ENCODE assay signal across 17 cellular contexts in genomic region chr6:169370054-169370453, GRCh38.
DNase-seq lines count a peak whose midpoint lies in the region; ATAC-seq and TF ChIP-seq lines count a peak whose summit lies in the region.
"Had no signal": no experiment of that assay in that cellular context is flagged by ENCODE, and none has a peak within 500 bp of the region (broad histone marks: within the 10 kb centered on the region; RNA-seq: fewer than 3 reads in every experiment).

No MANE protein-coding gene starts in this region.

- H3K9me3 ChIP-seq in Panc1 (ENCODE audit: control insufficient read depth, insufficient read depth, low read depth, low read length), result peaks cover 10% of the 10 kb centered on the region; the same call in 1 of the 2 replicates
- H3K9me3 ChIP-seq in SJCRH30 (replicated peaks), result no peaks in the 10 kb centered on the region
- H3K9me3 ChIP-seq: adrenal gland, gastrocnemius medialis, vagina had no signal

- CTCF ChIA-PET in Panc1 (lab: Charles Lee), result no interaction called here

- BruUV-seq in Panc1 (replicated peaks; lab: Mats Ljungman, UMichigan), result no TSS peak

- POLR2A ChIA-PET in Panc1 (lab: Charles Lee), result no interaction called here

- no peak overlapping the region for H3K4me3 ChIP-seq in Panc1 (ENCODE audit: low read depth in 2 of 2, low read length in 2 of 2)
- H3K4me3 ChIP-seq in SJCRH30, result no peak overlapping the region
- H3K4me3 ChIP-seq: adrenal gland, gastrocnemius medialis, left lung, sigmoid colon, vagina had no signal

- in situ Hi-C loops in Panc1 (cut with HindIII; ENCODE audit: low pct_unique_long_range_greater_than_20kb, low sequenced_read_pairs), result no loop called here

- H3K4me1 ChIP-seq in Panc1 (ENCODE audit: control insufficient read depth, insufficient read depth, low read length) (peaks cover 11% of the 10 kb centered on the region; the same call in 1 of the 2 replicates), SJCRH30 (no peaks in the 10 kb centered on the region)
- H3K4me1 ChIP-seq: adrenal gland, gastrocnemius medialis, left lung, sigmoid colon, vagina had no signal

- H3K27me3 ChIP-seq in Panc1 (ENCODE audit: control insufficient read depth, insufficient read depth, low read length) (no peaks in the 10 kb centered on the region), SJCRH30 (no peaks in the 10 kb centered on the region)
- H3K27me3 ChIP-seq: adrenal gland, gastrocnemius medialis, left lung, sigmoid colon, vagina had no signal

- DNase-seq in Right ventricle myocardium superior (no peak), left cardiac atrium (no peak), Panc1 (ENCODE audit: low read depth, low spot score) (no peak), epithelial cell of prostate (ENCODE audit: low read depth, low spot score) (peak; percentile 24), ecto neural progenitor cell (ENCODE audit: low spot score) (no peak), cortex of kidney (lab: John Stamatoyannopoulos, UW) (no peak), NCI-H2196 (lab: John Stamatoyannopoulos, UW; ENCODE audit: unreplicated experiment) (no peak), SJCRH30 (no peak)
- DNase-seq: activated B cell treated with CpG ODN at 0.5 μM for 24 hours; adrenal gland; nucleus accumbens; SHP77; sigmoid colon; stimulated activated CD4-positive, alpha-beta T cell treated with anti-CD3 and anti-CD28 coated beads, Interleukin-2, amount 100 ng/mL, for 24 hours had no signal

- intact Hi-C loops in Right ventricle myocardium superior (cut with DNase I), result no loop called here
- intact Hi-C loops in left cardiac atrium (cut with DNase I), result no loop called here
- intact Hi-C loops in Panc1 (cut with micrococcal nuclease; ENCODE audit: unreplicated experiment), result no loop called here

- TF ChIP-seq CTCF in Panc1 (IDR thresholded peaks at IDR 0.05), result no peak

- H3K27ac ChIP-seq in Panc1 (ENCODE audit: low read length) (no peak overlapping the region), epithelial cell of prostate (no peak overlapping the region), SJCRH30 (no peak overlapping the region)
- H3K27ac ChIP-seq: adrenal gland, gastrocnemius medialis, left lung, sigmoid colon, vagina had no signal

- peak; percentile 36 for ATAC-seq in Right ventricle myocardium superior (ENCODE audit: poor library complexity)
- no peak for ATAC-seq in left cardiac atrium
- ATAC-seq in Panc1, result 0 out of 2 replicates have a peak, but pooled peaks have one; percentile 26
- ATAC-seq: gastrocnemius medialis, left lung had no signal

- H3K36me3 ChIP-seq in Panc1 (ENCODE audit: control insufficient read depth, insufficient read depth, low read length), result no peaks in the 10 kb centered on the region
- H3K36me3 ChIP-seq in SJCRH30, result no peaks in the 10 kb centered on the region
- H3K36me3 ChIP-seq: adrenal gland, gastrocnemius medialis, left lung, sigmoid colon, vagina had no signal

Comparison
In these comparisons a context has a peak if more than half of its experiments do, and no peak if none do; other contexts are left out.
1. ATAC-seq: peak in Right ventricle myocardium superior (single experiment) and Panc1 (single experiment); none in left cardiac atrium (0 of 2).